In the genomic region with DNA sequence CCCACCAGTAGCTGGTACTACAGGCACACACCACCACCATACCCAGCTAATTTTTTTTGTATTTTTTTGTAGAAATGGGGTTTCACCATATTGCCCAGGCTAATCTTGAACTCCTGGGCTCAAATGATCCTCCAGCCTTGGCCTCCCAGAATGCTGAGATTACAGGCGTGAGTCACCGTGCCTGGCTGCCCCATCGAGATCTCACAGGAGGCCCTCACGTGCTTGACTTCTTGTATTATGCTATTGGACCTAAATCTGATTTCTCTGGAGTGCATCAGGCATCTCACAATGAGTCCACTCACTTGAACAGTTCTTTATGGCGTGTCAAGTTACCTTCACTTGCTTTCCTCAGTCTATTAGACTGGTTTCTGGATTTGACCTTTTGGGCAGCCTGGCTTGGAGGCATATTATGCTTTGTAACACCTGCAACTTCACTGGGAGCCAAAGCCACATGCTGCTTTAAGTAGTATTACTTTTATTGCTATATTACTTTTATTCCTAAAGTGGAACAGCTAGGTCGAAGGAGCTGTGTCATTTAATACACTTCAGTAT, we compare ENCODE assay signal across 30 cellular contexts. TPM values are rescaled to one million over a fixed set of nuclear protein-coding genes. Genes with fewer than 3 reads are reported as not detected.
DNase-seq lines count a peak whose midpoint lies in the region; ATAC-seq and TF ChIP-seq lines count a peak whose summit lies in the region.
"Had no signal": no experiment of that assay in that cellular context is flagged by ENCODE, and none has a peak within 500 bp of the region (broad histone marks: within the 10 kb centered on the region; RNA-seq: fewer than 3 reads in every experiment).

No MANE protein-coding gene starts in this region.

- H3K27me3 ChIP-seq in IMR-90 (ENCODE audit: control insufficient read depth, insufficient read depth, low read length) (no peaks in the 10 kb centered on the region), ascending aorta (no peaks in the 10 kb centered on the region), neuronal stem cell (ENCODE audit: control insufficient read depth in 3 of 3, insufficient read depth in 3 of 3, low read depth in 1 of 3, low read length in 3 of 3) (no peaks in the 10 kb centered on the region)
- H3K27me3 ChIP-seq: esophagus squamous epithelium, right lobe of liver had no signal

- H3K4me1 ChIP-seq in IMR-90 (ENCODE audit: control insufficient read depth, insufficient read depth, low read length) (peaks cover 6% of the 10 kb centered on the region), ascending aorta (peaks cover 0 to 20% of the 10 kb centered on the region in 2 donors), neuronal stem cell (ENCODE audit: control insufficient read depth in 2 of 2, insufficient read depth in 1 of 2, low read depth in 1 of 2, low read length in 2 of 2) (no peaks in the 10 kb centered on the region)

- H2BK5ac ChIP-seq in IMR-90 (ENCODE audit: low read depth, low read length, poor library complexity, severe bottlenecking) (peak overlapping the region; percentile 76), neuronal stem cell (ENCODE audit: low read length) (no peak overlapping the region)

- no peak for TF ChIP-seq CTCF in IMR-90 (conservative IDR thresholded peaks at IDR 0.05; ENCODE audit: low read depth, low read length)
- no peak for TF ChIP-seq CTCF in ascending aorta (IDR thresholded peaks at IDR 0.05)
- TF ChIP-seq CTCF in endothelial cell (IDR thresholded peaks at IDR 0.05; ENCODE audit: unreplicated experiment): no peak

- 100% methylated on average over 4 of the region's 6 CpGs; no CpG with 5 or more reads in 1 of the 2 experiments for WGBS in IMR-90 (ENCODE audit: extremely low coverage in 2 of 2, insufficient read length in 1 of 2), 2 experiments
- WGBS in neuronal stem cell (ENCODE audit: extremely low coverage in 2 of 2, insufficient read length in 2 of 2, insufficient replicate concordance in 1 of 2), 2 donors: no CpG with 5 or more reads among the region's 6 CpGs

- intact Hi-C loops in IMR-90 (cut with micrococcal nuclease) (no loop called here), ascending aorta (cut with DNase I) (no loop called here)

- H2AK5ac ChIP-seq in IMR-90 (ENCODE audit: low read depth, low read length) (peak overlapping the region; percentile 91), neuronal stem cell (ENCODE audit: low read depth, low read length) (no peak overlapping the region)

- H3K4me3 ChIP-seq in IMR-90 (ENCODE audit: insufficient read depth, low read depth, low read length) (no peak overlapping the region), ascending aorta (no peak overlapping the region), neuronal stem cell (ENCODE audit: low read length in 2 of 2) (no peak overlapping the region)
- H3K4me3 ChIP-seq: esophagus squamous epithelium, right lobe of liver had no signal

- no peak overlapping the region for H3K27ac Mint-ChIP-seq in endothelial cell (ENCODE audit: unreplicated experiment)
- H3K27ac Mint-ChIP-seq: activated naive CD4-positive, alpha-beta T cell treated with anti-CD3 and anti-CD28 coated beads, Interleukin-2, amount 50 U/mL, for 72 hours; dendritic cell treated with granulocyte-macrophage colony-stimulating factor and Interleukin-4, amounts not matched to agents 40 ng/mL and 50 ng/mL, for 4 days; endodermal cell; stimulated activated naive B cell treated with anti-CD40 and anti-IgM and Interleukin-4, amounts not matched to agents 10 μg/mL and 1 μg/mL and 100 μg/mL, for 72 hours had no signal

- no TSS peak for BruUV-seq in IMR-90 (replicated peaks; lab: Mats Ljungman, UMichigan)

- dilution Hi-C loops in IMR-90 (cut with HindIII; ENCODE audit: low sequenced_read_pairs, unreplicated experiment): no loop called here

- H3K9me3 ChIP-seq in IMR-90 (ENCODE audit: control insufficient read depth, insufficient read depth, low read length) (no peaks in the 10 kb centered on the region), ascending aorta (no peaks in the 10 kb centered on the region), neuronal stem cell (replicated peaks in 1 of 2; ENCODE audit: control insufficient read depth in 2 of 2, insufficient read depth in 1 of 2, low read depth in 1 of 2, low read length in 2 of 2) (no peaks in the 10 kb centered on the region)
- H3K9me3 ChIP-seq: esophagus squamous epithelium, right lobe of liver had no signal

- H4K20me1 ChIP-seq in IMR-90 (ENCODE audit: insufficient read depth, low read length): no peaks in the 10 kb centered on the region

- CTCF ChIA-PET in IMR-90 (lab: Yijun Ruan, JAX): no interaction called here

- DNase-seq in DMS79 (lab: John Stamatoyannopoulos, UW) (peak; percentile 88), IMR-90 (no peak), ascending aorta (ENCODE audit: low spot score in 2 of 2) (no peak), neuronal stem cell (ENCODE audit: low spot score) (no peak), endothelial cell (ENCODE audit: low spot score) (no peak), OCI-M2 (lab: John Stamatoyannopoulos, UW; ENCODE audit: unreplicated experiment) (no peak), middle frontal gyrus (ENCODE audit: extremely low spot score, low spot score) (no peak)
- DNase-seq: activated CD4-positive, alpha-beta T cell treated with anti-CD3 and anti-CD28 coated beads, Interleukin-2, amount 50 U/mL, for 48 hours; aorta; CD4-positive, CD25-positive, alpha-beta regulatory T cell; central memory CD4-positive, alpha-beta T cell; endodermal cell; esophagus squamous epithelium; HCEC 1CT; MV-4-11; NCI-H146; NCI-H2171 treated with DMSO at 0.1 percent for 48 hours; NCI-H526 treated with DMSO at 0.1 percent for 48 hours; right lobe of liver; stimulated activated CD4-positive, alpha-beta T cell treated with anti-CD3 and anti-CD28 coated beads, Interleukin-4, amount 100 ng/mL, for 4 hours; stimulated activated naive B cell treated with anti-CD40 and anti-IgM and Interleukin-4, amounts not matched to agents 10 μg/mL and 1 μg/mL and 100 μg/mL, for 72 hours; SW 1271; T1000 had no signal

- no peak overlapping the region for H2AFZ ChIP-seq in IMR-90 (replicated peaks; ENCODE audit: low read length, poor library complexity)
- no peak overlapping the region for H2AFZ ChIP-seq in neuronal stem cell (ENCODE audit: low read length)

- H3K9ac ChIP-seq in IMR-90 (ENCODE audit: low read depth, low read length) (no peak overlapping the region), neuronal stem cell (ENCODE audit: low read depth, low read length, poor library complexity) (peak overlapping the region; percentile 46)

- no peak for TF ChIP-seq POLR2A in IMR-90 (IDR thresholded peaks at IDR 0.05; ENCODE audit: low read depth, low read length)

- H3K4me1 Mint-ChIP-seq in endothelial cell (ENCODE audit: unreplicated experiment): no peaks in the 10 kb centered on the region
- H3K4me1 Mint-ChIP-seq: neural crest cell had no signal

- H3K9me3 Mint-ChIP-seq in endothelial cell (ENCODE audit: unreplicated experiment): no peaks in the 10 kb centered on the region
- H3K9me3 Mint-ChIP-seq: activated naive CD4-positive, alpha-beta T cell treated with anti-CD3 and anti-CD28 coated beads, Interleukin-2, amount 50 U/mL, for 72 hours; CD4-positive, CD25-positive, alpha-beta regulatory T cell; dendritic cell treated with granulocyte-macrophage colony-stimulating factor and Interleukin-4, amounts not matched to agents 40 ng/mL and 50 ng/mL, for 4 days; endodermal cell; neural crest cell; stimulated activated naive B cell treated with anti-CD40 and anti-IgM and Interleukin-4, amounts not matched to agents 10 μg/mL and 1 μg/mL and 100 μg/mL, for 72 hours had no signal

- H3K4ac ChIP-seq in IMR-90 (ENCODE audit: low read depth, low read length) (peak overlapping the region; percentile 41; the same call in 1 of the 2 replicates), neuronal stem cell (ENCODE audit: low read length) (no peak overlapping the region)

- in situ Hi-C loops in IMR-90 (cut with MboI; ENCODE audit: low sequenced_read_pairs): no loop called here

- no peaks in the 10 kb centered on the region for H3K36me3 Mint-ChIP-seq in endothelial cell (ENCODE audit: low read depth, unreplicated experiment)
- H3K36me3 Mint-ChIP-seq: activated naive CD4-positive, alpha-beta T cell treated with anti-CD3 and anti-CD28 coated beads, Interleukin-2, amount 50 U/mL, for 72 hours; CD4-positive, CD25-positive, alpha-beta regulatory T cell; stimulated activated naive B cell treated with anti-CD40 and anti-IgM and Interleukin-4, amounts not matched to agents 10 μg/mL and 1 μg/mL and 100 μg/mL, for 72 hours had no signal

- H3K36me3 ChIP-seq in IMR-90 (ENCODE audit: control insufficient read depth, insufficient read depth, low read length) (no peaks in the 10 kb centered on the region), ascending aorta (no peaks in the 10 kb centered on the region), neuronal stem cell (replicated peaks in 1 of 2; ENCODE audit: control insufficient read depth in 2 of 2, insufficient read depth in 2 of 2, low read length in 2 of 2) (no peaks in the 10 kb centered on the region)
- H3K36me3 ChIP-seq: esophagus squamous epithelium, right lobe of liver had no signal

- H3K27me3 Mint-ChIP-seq in endothelial cell (ENCODE audit: unreplicated experiment): no peaks in the 10 kb centered on the region
- H3K27me3 Mint-ChIP-seq: CD4-positive, CD25-positive, alpha-beta regulatory T cell; dendritic cell treated with granulocyte-macrophage colony-stimulating factor and Interleukin-4, amounts not matched to agents 40 ng/mL and 50 ng/mL, for 4 days; stimulated activated naive B cell treated with anti-CD40 and anti-IgM and Interleukin-4, amounts not matched to agents 10 μg/mL and 1 μg/mL and 100 μg/mL, for 72 hours had no signal

- H3K23ac ChIP-seq in IMR-90 (ENCODE audit: low read depth, low read length) (no peak overlapping the region), neuronal stem cell (ENCODE audit: low read depth, low read length, poor library complexity) (no peak overlapping the region)

- peak overlapping the region; percentile 14; the same call in 1 of the 2 replicates for H3K56ac ChIP-seq in IMR-90 (ENCODE audit: extremely low read depth, insufficient read depth, low read length)

- peaks cover 21 to 54% of the 10 kb centered on the region in 2 experiments for H3K79me1 ChIP-seq in IMR-90 (ENCODE audit: low read depth in 1 of 2, low read length in 2 of 2)
- no peaks in the 10 kb centered on the region for H3K79me1 ChIP-seq in neuronal stem cell (ENCODE audit: low read depth, low read length)

- H3K4me2 ChIP-seq in IMR-90 (ENCODE audit: low read depth, low read length): peak overlapping the region; percentile 60; the same call in 1 of the 2 replicates
- no peak overlapping the region for H3K4me2 ChIP-seq in neuronal stem cell (ENCODE audit: insufficient read depth, low read length, poor library complexity, severe bottlenecking)

- H2AK9ac ChIP-seq in IMR-90 (replicated peaks; ENCODE audit: low read depth, low read length, poor library complexity): no peak overlapping the region

- ATAC-seq in IMR-90 (ENCODE audit: low read depth) (no peak), HG02588 (IDR thresholded peaks at IDR 0.05; ENCODE audit: unreplicated experiment) (no peak)
- ATAC-seq: activated naive CD4-positive, alpha-beta T cell treated with anti-CD3 and anti-CD28 coated beads, Interleukin-2, amount 50 U/mL, for 72 hours; Panc1; right lobe of liver; stimulated activated naive B cell treated with anti-CD40 and anti-IgM and Interleukin-4, amounts not matched to agents 10 μg/mL and 1 μg/mL and 100 μg/mL, for 72 hours had no signal

- H3K18ac ChIP-seq in IMR-90 (ENCODE audit: low read depth, low read length): peak overlapping the region; percentile 3; the same call in 1 of the 2 replicates
- H3K18ac ChIP-seq in neuronal stem cell (ENCODE audit: low read length): no peak overlapping the region

- POLR2A ChIA-PET in IMR-90 (lab: Charles Lee; ENCODE audit: unreplicated experiment): interaction anchor here (0.6 to 2.0 kb wide), 2 partner anchors 9 to 1281 kb away, joined by 6 to 7 read pairs; a partner anchor contains a TSS

- H4K5ac ChIP-seq in IMR-90 (ENCODE audit: low read depth, low read length): no peak overlapping the region

- no peak for TF ChIP-seq RAD21 in IMR-90 (IDR thresholded peaks at IDR 0.05; ENCODE audit: low read length)

- H3K4me3 Mint-ChIP-seq in endothelial cell (ENCODE audit: unreplicated experiment): no peak overlapping the region
- H3K4me3 Mint-ChIP-seq: dendritic cell treated with granulocyte-macrophage colony-stimulating factor and Interleukin-4, amounts not matched to agents 40 ng/mL and 50 ng/mL, for 4 days; endodermal cell; neural crest cell; stimulated activated naive B cell treated with anti-CD40 and anti-IgM and Interleukin-4, amounts not matched to agents 10 μg/mL and 1 μg/mL and 100 μg/mL, for 72 hours had no signal

- no peak overlapping the region for H2BK12ac ChIP-seq in neuronal stem cell (ENCODE audit: low read length)

- peaks cover 20% of the 10 kb centered on the region for H3K9me1 ChIP-seq in IMR-90 (ENCODE audit: insufficient read depth, low read length)

- peak overlapping the region; percentile 49 for H2BK20ac ChIP-seq in IMR-90 (ENCODE audit: low read depth, low read length)

- peak overlapping the region; percentile 57; the same call in 1 of the 2 replicates for H3K14ac ChIP-seq in IMR-90 (replicated peaks; ENCODE audit: low read depth, low read length)
- H3K14ac ChIP-seq in neuronal stem cell (ENCODE audit: low read length): no peak overlapping the region

- H3K27ac ChIP-seq in IMR-90 (ENCODE audit: insufficient read depth, low read length) (no peak overlapping the region), ascending aorta (peak overlapping the region; percentile 72 to 77), neuronal stem cell (replicated peaks; ENCODE audit: low read length) (no peak overlapping the region)
- H3K27ac ChIP-seq: esophagus squamous epithelium, right lobe of liver had no signal

- H4K8ac ChIP-seq in IMR-90 (ENCODE audit: low read depth in 2 of 2, low read length in 2 of 2) (0 out of 4 replicates have a peak overlapping the region, but pooled peaks of 1 of the 2 experiments have one; percentile 55), neuronal stem cell (ENCODE audit: low read depth, low read length) (no peak overlapping the region)

- 0 out of 2 replicates have a peak overlapping the region, but pooled peaks have one; percentile 5 for H4K91ac ChIP-seq in IMR-90 (ENCODE audit: insufficient read depth, low read depth, low read length)
- no peak overlapping the region for H4K91ac ChIP-seq in neuronal stem cell (ENCODE audit: low read depth, low read length, poor library complexity)

- H2BK120ac ChIP-seq in IMR-90 (ENCODE audit: low read depth, low read length) (peak overlapping the region; percentile 54), neuronal stem cell (ENCODE audit: low read depth, low read length) (no peak overlapping the region)

- H2BK15ac ChIP-seq in IMR-90 (ENCODE audit: low read depth, low read length): peak overlapping the region; percentile 85; the same call in 2 of the 3 replicates
- H2BK15ac ChIP-seq in neuronal stem cell (ENCODE audit: low read length): no peak overlapping the region

RNA-seq across cellular contexts. Expression of a gene that starts 9.4 kb away (rescaled TPM):
- 71.0 and 73.9 TPM in 2 replicates for total RNA-seq in IMR-90 (2012; rRNA removed)
- polyA plus RNA-seq in IMR-90 (2012; rRNA removed): 41.5 and 71.0 TPM in 2 replicates
- 11.6 and 22.6 TPM in 2 replicates for polyA plus RNA-seq in IMR-90 (2012; cell fraction: cytosol; rRNA removed)
- polyA plus RNA-seq in IMR-90 (2012; cell fraction: nucleus; rRNA removed; ENCODE audit: low replicate concordance): 417 and 584 TPM in 2 replicates
- total RNA-seq in ascending aorta: 126 TPM
- 46.6 TPM for polyA plus RNA-seq in neuronal stem cell (2013, experiment 1 of 2)
- 46.6 TPM for polyA plus RNA-seq in neuronal stem cell (2013, experiment 2 of 2)
- 119 TPM for total RNA-seq in endothelial cell (ENCODE audit: unreplicated experiment)

RNA-seq across cellular contexts. Expression of a gene that starts 15.7 kb away (rescaled TPM):
- total RNA-seq in IMR-90 (2012; rRNA removed) (0.28 TPM in 1 of 2 replicates, not detected in the other), ascending aorta (not detected), endothelial cell (ENCODE audit: unreplicated experiment) (0.38 TPM)
- not detected in 2 replicates for polyA plus RNA-seq in IMR-90 (2012; rRNA removed)
- polyA plus RNA-seq in IMR-90 (2012; cell fraction: cytosol; rRNA removed): 0.09 and 0.27 TPM in 2 replicates
- not detected in 2 replicates for polyA plus RNA-seq in IMR-90 (2012; cell fraction: nucleus; rRNA removed; ENCODE audit: low replicate concordance)
- not detected for polyA plus RNA-seq in neuronal stem cell (2013, experiment 1 of 2)
- polyA plus RNA-seq in neuronal stem cell (2013, experiment 2 of 2): 0.06 TPM
- total RNA-seq: A172; activated naive CD4-positive, alpha-beta T cell treated with anti-CD3 and anti-CD28 coated beads, Interleukin-2, amount 50 U/mL, for 72 hours; aorta; endodermal cell; esophagus squamous epithelium; posterior vena cava had no signal
- polyA plus RNA-seq: aorta had no signal

RNA-seq across cellular contexts. Expression of a gene that starts 24.4 kb away (rescaled TPM):
- total RNA-seq in IMR-90 (2012; rRNA removed): 8.6 and 22.2 TPM in 2 replicates
- polyA plus RNA-seq in IMR-90 (2012; rRNA removed): 16.8 and 19.5 TPM in 2 replicates
- polyA plus RNA-seq in IMR-90 (2012; cell fraction: cytosol; rRNA removed): 1.9 and 2.6 TPM in 2 replicates
- polyA plus RNA-seq in IMR-90 (2012; cell fraction: nucleus; rRNA removed; ENCODE audit: low replicate concordance): 0.99 and 6.8 TPM in 2 replicates
- total RNA-seq in ascending aorta: 14.3 TPM
- 69.8 TPM for polyA plus RNA-seq in neuronal stem cell (2013, experiment 1 of 2)
- polyA plus RNA-seq in neuronal stem cell (2013, experiment 2 of 2): 71.9 TPM
- 34.9 TPM for total RNA-seq in endothelial cell (ENCODE audit: unreplicated experiment)

Comparison
In these comparisons a context has a peak if more than half of its experiments do, and no peak if none do; other contexts are left out.
1. H3K27ac ChIP-seq: peak in ascending aorta (2 of 2); none in IMR-90 (single experiment) and neuronal stem cell (single experiment).